8 cellular contexts compared by ENCODE assay signal in the genomic region with DNA sequence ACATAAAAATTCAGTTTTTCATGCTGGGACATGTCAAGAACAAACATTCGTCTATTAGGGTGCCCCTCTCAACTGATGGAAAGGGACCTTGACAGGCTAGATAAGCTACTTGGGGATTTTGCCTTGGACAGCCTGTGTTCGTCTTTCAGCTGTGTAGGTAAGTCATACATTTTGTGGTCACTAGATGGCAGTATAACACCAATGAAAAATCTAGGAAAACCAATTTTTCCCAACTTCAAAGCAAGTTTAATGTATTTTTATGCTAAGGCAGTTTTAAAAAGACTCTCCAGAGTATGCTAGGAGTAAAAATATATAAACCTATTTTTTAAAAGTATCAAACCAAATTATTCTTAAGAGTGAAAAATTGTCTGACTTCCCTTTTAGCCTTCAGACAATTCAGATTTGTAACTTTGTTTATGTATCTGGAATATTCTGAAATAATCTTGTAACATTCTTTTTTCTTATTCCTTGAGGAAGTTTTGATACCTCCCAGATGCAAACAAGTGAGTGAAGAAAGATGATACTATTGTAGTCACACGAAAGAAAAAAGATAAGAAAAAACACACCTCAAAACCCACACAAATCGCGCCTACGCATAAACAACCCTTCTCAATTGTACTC.
A peak's percentile ranks its signal among the peaks of the same experiment; 100 is the strongest.
DNase-seq lines count a peak whose midpoint lies in the region; ATAC-seq and TF ChIP-seq lines count a peak whose summit lies in the region.

No MANE protein-coding gene starts in this region.

- intact Hi-C loops in Panc1 (cut with micrococcal nuclease; ENCODE audit: unreplicated experiment) (loop anchor here (2.0 to 10.0 kb wide), 2 partner anchors 328 to 556 kb away; no protein-coding TSS in a partner anchor), dorsolateral prefrontal cortex (cut with DNase I) (loop anchor here (5.0 kb wide), 1 partner anchor 555 kb away; no protein-coding TSS in a partner anchor)

- no peaks in the 10 kb centered on the region for H3K36me3 ChIP-seq in Panc1 (ENCODE audit: control insufficient read depth, insufficient read depth, low read length)

- H3K4me3 ChIP-seq in Panc1 (ENCODE audit: low read depth in 2 of 2, low read length in 2 of 2) (no peak overlapping the region), dorsolateral prefrontal cortex (no peak overlapping the region)

- H3K27ac ChIP-seq in C4-2B (no peak overlapping the region), Panc1 (ENCODE audit: low read length) (no peak overlapping the region), dorsolateral prefrontal cortex (no peak overlapping the region)

- ATAC-seq in GM18511 (IDR thresholded peaks at IDR 0.05; ENCODE audit: unreplicated experiment) (peak; percentile 65), HG03175 (IDR thresholded peaks at IDR 0.05; ENCODE audit: unreplicated experiment) (peak; percentile 73), Panc1 (no peak; the same call in 1 of the 2 replicates), GM21528 (IDR thresholded peaks at IDR 0.05; ENCODE audit: low FRiP score, unreplicated experiment) (no peak)

- in situ Hi-C loops in Panc1 (cut with HindIII; ENCODE audit: low pct_unique_long_range_greater_than_20kb, low sequenced_read_pairs): no loop called here

- no TSS peak for BruUV-seq in Panc1 (replicated peaks; lab: Mats Ljungman, UMichigan)

- no peaks in the 10 kb centered on the region for H3K9me3 ChIP-seq in Panc1 (ENCODE audit: control insufficient read depth, insufficient read depth, low read depth, low read length)

- POLR2A ChIA-PET in Panc1 (lab: Charles Lee): no interaction called here

- CTCF ChIA-PET in Panc1 (lab: Charles Lee): interaction anchor here (0.5 to 0.8 kb wide), 3 partner anchors 44 to 554 kb away, joined by 4 to 6 read pairs (median 4); no protein-coding TSS in a partner anchor

- H3K27me3 ChIP-seq in Panc1 (ENCODE audit: control insufficient read depth, insufficient read depth, low read length): no peaks in the 10 kb centered on the region
- H3K27me3 ChIP-seq in dorsolateral prefrontal cortex: peaks cover 0 to 10% (median 0%) of the 10 kb centered on the region in 45 donors

- no peaks in the 10 kb centered on the region for H3K4me1 ChIP-seq in Panc1 (ENCODE audit: control insufficient read depth, insufficient read depth, low read length)

- TF ChIP-seq CTCF in C4-2B (conservative IDR thresholded peaks at IDR 0.05) (peak; percentile 66), Panc1 (IDR thresholded peaks at IDR 0.05) (peak; percentile 43), dorsolateral prefrontal cortex (IDR thresholded peaks at IDR 0.05 in 54 of 56, conservative IDR thresholded peaks at IDR 0.05 in 2 of 56; ENCODE audit: low read depth in 1 of 56, partially characterized antibody in 56 of 56) (peak; percentile 62 to 97 (median 86))

- DNase-seq in Panc1 (ENCODE audit: low read depth, low spot score): peak; percentile 30
- DNase-seq in dorsolateral prefrontal cortex: peak in 1 of 10 donors; percentile 6
- DNase-seq in lung microvascular endothelial cell (ENCODE audit: low read depth in 2 of 2): peak; percentile 65 to 85
- no peak for DNase-seq in NK-92 (lab: John Stamatoyannopoulos, UW; ENCODE audit: unreplicated experiment)

Comparison
In these comparisons a context has a peak if more than half of its experiments do, and no peak if none do; other contexts are left out.
1. ATAC-seq: peak in GM18511 (single experiment) and HG03175 (single experiment); none in Panc1 (single experiment) and GM21528 (single experiment).
2. Peak in every context shown above with its lines, with median percentiles within 50 percentile points of each other: CTCF ChIP-seq.